2 cellular contexts compared by ENCODE assay signal in the genomic region with DNA sequence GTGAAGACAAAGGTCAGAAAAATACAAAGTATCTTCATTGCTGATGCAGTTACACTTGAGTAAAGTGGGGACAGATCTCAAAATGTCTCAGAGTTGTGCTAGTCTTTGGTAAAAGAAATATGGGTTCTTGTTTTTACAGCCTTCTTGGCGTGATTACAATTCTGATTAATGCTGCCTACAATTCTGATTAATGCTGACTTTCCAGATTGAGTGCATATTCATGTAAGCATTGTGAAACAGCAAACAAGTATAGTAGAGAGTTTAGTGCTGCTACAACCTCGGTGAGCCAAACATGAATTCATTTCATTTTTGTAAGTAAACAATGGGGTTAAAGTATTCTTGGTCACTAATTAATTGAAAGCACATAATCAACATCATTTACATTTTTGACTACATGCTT.
TF ChIP-seq lines count a peak whose summit lies in the region.

A gene with protein sequence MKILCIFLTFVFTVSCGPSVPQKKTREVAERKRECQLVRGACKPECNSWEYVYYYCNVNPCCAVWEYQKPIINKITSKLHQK (minus strand): TSS at position 38 of the 400 bp plus-strand sequence. CDS start 0 bp downstream, at position 38.

TF ChIP-seq in GM23338, 12 proteins besides CTCF, POLR2A, EP300 and RAD21:
- TF ChIP-seq ZNF462 (CRISPR knock-in tag; IDR thresholded peaks at IDR 0.05) (no peak), ZNF114 (CRISPR knock-in tag; IDR thresholded peaks at IDR 0.05) (no peak), EZH2 (IDR thresholded peaks at IDR 0.05; ENCODE audit: low read depth, unreplicated experiment) (no peak), STAT1 (IDR thresholded peaks at IDR 0.05; ENCODE audit: unreplicated experiment) (no peak), CREB1 (CRISPR knock-in tag; IDR thresholded peaks at IDR 0.05; ENCODE audit: low read depth) (no peak), JUNB (IDR thresholded peaks at IDR 0.05; ENCODE audit: unreplicated experiment) (no peak), ZNF331 (CRISPR knock-in tag; IDR thresholded peaks at IDR 0.05; ENCODE audit: low read depth) (no peak), NANOG (IDR thresholded peaks at IDR 0.05; ENCODE audit: borderline replicate concordance) (no peak), EZH2phosphoT487 (IDR thresholded peaks at IDR 0.05; ENCODE audit: unreplicated experiment) (no peak)
- TF ChIP-seq, protein P1, sequence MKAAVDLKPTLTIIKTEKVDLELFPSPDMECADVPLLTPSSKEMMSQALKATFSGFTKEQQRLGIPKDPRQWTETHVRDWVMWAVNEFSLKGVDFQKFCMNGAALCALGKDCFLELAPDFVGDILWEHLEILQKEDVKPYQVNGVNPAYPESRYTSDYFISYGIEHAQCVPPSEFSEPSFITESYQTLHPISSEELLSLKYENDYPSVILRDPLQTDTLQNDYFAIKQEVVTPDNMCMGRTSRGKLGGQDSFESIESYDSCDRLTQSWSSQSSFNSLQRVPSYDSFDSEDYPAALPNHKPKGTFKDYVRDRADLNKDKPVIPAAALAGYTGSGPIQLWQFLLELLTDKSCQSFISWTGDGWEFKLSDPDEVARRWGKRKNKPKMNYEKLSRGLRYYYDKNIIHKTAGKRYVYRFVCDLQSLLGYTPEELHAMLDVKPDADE (IDR thresholded peaks at IDR 0.05): no peak
TF ChIP-seq in GM23338: peak in this region for 0.

TF ChIP-seq in H1, 55 proteins besides CTCF, POLR2A, EP300 and RAD21:
- no peak for TF ChIP-seq SIX5 (IDR thresholded peaks at IDR 0.05; ENCODE audit: low read depth, low read length)
- TF ChIP-seq ATF2 (IDR thresholded peaks at IDR 0.05; ENCODE audit: low read length): no peak
- TF ChIP-seq CEBPB (IDR thresholded peaks at IDR 0.05; ENCODE audit: low read depth, low read length): no peak
- no peak for TF ChIP-seq CHD2 (IDR thresholded peaks at IDR 0.05; ENCODE audit: low read length)
- no peak for TF ChIP-seq CBX8 (IDR thresholded peaks at IDR 0.05; ENCODE audit: borderline replicate concordance, low read depth, low read length)
- no peak for TF ChIP-seq TEAD4 (IDR thresholded peaks at IDR 0.05; ENCODE audit: low read depth, low read length)
- no peak for TF ChIP-seq SRF (IDR thresholded peaks at IDR 0.05; ENCODE audit: low read depth, low read length)
- TF ChIP-seq, protein P2, sequence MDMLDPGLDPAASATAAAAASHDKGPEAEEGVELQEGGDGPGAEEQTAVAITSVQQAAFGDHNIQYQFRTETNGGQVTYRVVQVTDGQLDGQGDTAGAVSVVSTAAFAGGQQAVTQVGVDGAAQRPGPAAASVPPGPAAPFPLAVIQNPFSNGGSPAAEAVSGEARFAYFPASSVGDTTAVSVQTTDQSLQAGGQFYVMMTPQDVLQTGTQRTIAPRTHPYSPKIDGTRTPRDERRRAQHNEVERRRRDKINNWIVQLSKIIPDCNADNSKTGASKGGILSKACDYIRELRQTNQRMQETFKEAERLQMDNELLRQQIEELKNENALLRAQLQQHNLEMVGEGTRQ (IDR thresholded peaks at IDR 0.05; ENCODE audit: low read length): no peak
- TF ChIP-seq E2F6 (IDR thresholded peaks at IDR 0.05): no peak
- no peak for TF ChIP-seq BRCA1 (IDR thresholded peaks at IDR 0.05; ENCODE audit: low read depth, low read length)
- TF ChIP-seq SAP30 (IDR thresholded peaks at IDR 0.05; ENCODE audit: insufficient read depth, insufficient replicate concordance, low read length): no peak
- TF ChIP-seq ZNF274 (IDR thresholded peaks at IDR 0.05; ENCODE audit: borderline replicate concordance, extremely low read depth, low read length): no peak
- no peak for TF ChIP-seq NANOG (IDR thresholded peaks at IDR 0.05; ENCODE audit: insufficient read depth, low read depth, low read length, poor library complexity, severe bottlenecking)
- TF ChIP-seq CBX5 (IDR thresholded peaks at IDR 0.05; ENCODE audit: low read depth, low read length): no peak
